29 cellular contexts compared by ENCODE assay signal in genomic region chr5:127933348-127933747, GRCh38.
"Had no signal": no experiment of that assay in that cellular context is flagged by ENCODE, and none has a peak within 500 bp of the region (broad histone marks: within the 10 kb centered on the region; RNA-seq: fewer than 3 reads in every experiment).

No MANE protein-coding gene starts in this region.

- H3K36me3 ChIP-seq: brain microvascular endothelial cell had no signal

- H3K27me3 ChIP-seq: brain microvascular endothelial cell had no signal

- H3K36me3 Mint-ChIP-seq: activated CD4-positive, alpha-beta memory T cell treated with anti-CD3 and anti-CD28 coated beads for 36 hours; activated naive CD8-positive, alpha-beta T cell treated with anti-CD3 and anti-CD28 coated beads for 36 hours; T-cell had no signal

- H3K4me1 Mint-ChIP-seq: activated B cell treated with CpG ODN at 0.5 μM for 24 hours had no signal

- H3K4me3 Mint-ChIP-seq: activated B cell treated with CpG ODN at 0.5 μM for 24 hours; activated CD4-positive, alpha-beta memory T cell treated with anti-CD3 and anti-CD28 coated beads for 36 hours; activated naive CD8-positive, alpha-beta T cell treated with anti-CD3 and anti-CD28 coated beads for 36 hours; activated T-cell treated with anti-CD3 and anti-CD28 coated beads, Interleukin-2, amount 50 U/mL, for 4 hours; activated T-helper 1 cell treated with anti-CD3 and anti-CD28 coated beads, Interleukin-12 subunit alpha, Interleukin-12 subunit beta, Interleukin-2, Interleukin-4 antibody, amounts not matched to agents 30 ng/mL and 10 ng/mL and 1 ng/mL, durations not matched to agents 14 hours and 24 hours and 36 hours; T-cell; T-helper 17 cell had no signal

- H3K27ac ChIP-seq: brain microvascular endothelial cell, VCaP had no signal

- DNase-seq: activated B cell treated with CpG ODN at 0.5 μM for 24 hours; activated CD4-positive, alpha-beta memory T cell treated with anti-CD3 and anti-CD28 coated beads for 36 hours; activated CD4-positive, alpha-beta T cell treated with anti-CD3 and anti-CD28 coated beads for 4 hours; activated CD4-positive, alpha-beta T cell treated with anti-CD3 and anti-CD28 coated beads, Interleukin-2, amount 50 U/mL, for 1 hour; activated CD4-positive, CD25-positive, alpha-beta regulatory T cell treated with anti-CD3 and anti-CD28 coated beads, Interleukin-2, amount 50 U/mL, for 72 hours; activated CD8-positive, alpha-beta memory T cell treated with anti-CD3 and anti-CD28 coated beads, Interleukin-2, amount 50 U/mL, for 4 hours; activated naive CD4-positive, alpha-beta T cell treated with anti-CD3 and anti-CD28 coated beads, Interleukin-2, amount 50 U/mL, for 16 hours; activated naive CD8-positive, alpha-beta T cell treated with anti-CD3 and anti-CD28 coated beads for 36 hours; activated T-cell treated with anti-CD3 and anti-CD28 coated beads for 4 hours; activated T-cell treated with anti-CD3 and anti-CD28 coated beads, Interleukin-2, amount 50 U/mL, for 4 hours; amniotic stem cell; aorta; brain microvascular endothelial cell; central memory CD4-positive, alpha-beta T cell; NCI-H1092 treated with DMSO at 0.1 percent for 48 hours; NCI-H1417; NCI-H146; NCI-H187 treated with DMSO at 0.1 percent for 48 hours; NCI-H2081; NCI-H345; NCI-H524 treated with DMSO at 0.1 percent for 48 hours; RPMI8226; SHP77 treated with DMSO at 0.1 percent for 48 hours; T-cell; T-helper 17 cell had no signal

- H3K9me3 Mint-ChIP-seq: activated B cell treated with CpG ODN at 0.5 μM for 24 hours; activated CD4-positive, alpha-beta memory T cell treated with anti-CD3 and anti-CD28 coated beads for 36 hours; activated naive CD8-positive, alpha-beta T cell treated with anti-CD3 and anti-CD28 coated beads for 36 hours; activated T-cell treated with anti-CD3 and anti-CD28 coated beads, Interleukin-2, amount 50 U/mL, for 4 hours; activated T-helper 1 cell treated with anti-CD3 and anti-CD28 coated beads, Interleukin-12 subunit alpha, Interleukin-12 subunit beta, Interleukin-2, Interleukin-4 antibody, amounts not matched to agents 30 ng/mL and 10 ng/mL and 1 ng/mL, durations not matched to agents 14 hours and 24 hours and 36 hours; T-cell had no signal

- ATAC-seq: activated T-cell treated with anti-CD3 and anti-CD28 coated beads, Interleukin-2, amount 50 U/mL, for 4 hours; Panc1; SK-N-SH treated with all-trans-retinoic acid at 6 μM for 48 hours; T-cell; T-helper 17 cell had no signal

- H3K27ac Mint-ChIP-seq: activated B cell treated with CpG ODN at 0.5 μM for 24 hours; activated CD4-positive, alpha-beta memory T cell treated with anti-CD3 and anti-CD28 coated beads for 36 hours; activated naive CD8-positive, alpha-beta T cell treated with anti-CD3 and anti-CD28 coated beads for 36 hours; activated T-helper 1 cell treated with anti-CD3 and anti-CD28 coated beads, Interleukin-12 subunit alpha, Interleukin-12 subunit beta, Interleukin-2, Interleukin-4 antibody, amounts not matched to agents 30 ng/mL and 10 ng/mL and 1 ng/mL, durations not matched to agents 14 hours and 24 hours and 36 hours; T-cell; T-helper 17 cell had no signal

- H3K27me3 Mint-ChIP-seq: activated B cell treated with CpG ODN at 0.5 μM for 24 hours; activated CD4-positive, alpha-beta memory T cell treated with anti-CD3 and anti-CD28 coated beads for 36 hours; activated naive CD8-positive, alpha-beta T cell treated with anti-CD3 and anti-CD28 coated beads for 36 hours; T-cell; T-helper 17 cell had no signal
